Comparison of ENCODE assay signal across 23 cellular contexts in genomic region chr19:15099017-15099582, GRCh38. TPM values are rescaled to one million over a fixed set of nuclear protein-coding genes. Genes with fewer than 3 reads are reported as not detected.
"Had no signal": no experiment of that assay in that cellular context is flagged by ENCODE, and none has a peak within 500 bp of the region (broad histone marks: within the 10 kb centered on the region; RNA-seq: fewer than 3 reads in every experiment).

No MANE protein-coding gene starts in this region.

- H3K4me1 ChIP-seq: SJSA1 had no signal

- H3K27ac ChIP-seq: KMS-11, SJSA1, SK-N-MC had no signal

- H3K27me3 ChIP-seq: SJSA1 had no signal

- DNase-seq: IMR-90, Kasumi-1, MM.1S, NCI-H1092 treated with DMSO at 0.1 percent for 48 hours, NCI-H1436, NCI-H187, NCI-H2029, NCI-H2081 treated with DMSO at 0.1 percent for 48 hours, NCI-H2171, NCI-H226, NCI-H446, NCI-H510A, NCI-H524 treated with DMSO at 0.1 percent for 48 hours, NCI-H69, NCI-H774, Right ventricle myocardium superior, RPMI8226, SIG-M5 had no signal

RNA-seq across cellular contexts. Expression of gene SYDE1, which starts 8.1 kb away (rescaled TPM):
- total RNA-seq: HT-29 had no signal

RNA-seq across cellular contexts. Expression of gene OR1I1, which starts 17.1 kb away (rescaled TPM):
- total RNA-seq: HT-29, IMR-90, M059J, Right ventricle myocardium superior, SJSA1 had no signal
- polyA plus RNA-seq: IMR-90 had no signal

RNA-seq across cellular contexts. Expression of gene CASP14, which starts 49.8 kb away (rescaled TPM):
- total RNA-seq: HT-29, IMR-90, M059J, Right ventricle myocardium superior, SJSA1 had no signal
- polyA plus RNA-seq: IMR-90 had no signal
